12 cellular contexts compared by ENCODE assay signal in the genomic region with DNA sequence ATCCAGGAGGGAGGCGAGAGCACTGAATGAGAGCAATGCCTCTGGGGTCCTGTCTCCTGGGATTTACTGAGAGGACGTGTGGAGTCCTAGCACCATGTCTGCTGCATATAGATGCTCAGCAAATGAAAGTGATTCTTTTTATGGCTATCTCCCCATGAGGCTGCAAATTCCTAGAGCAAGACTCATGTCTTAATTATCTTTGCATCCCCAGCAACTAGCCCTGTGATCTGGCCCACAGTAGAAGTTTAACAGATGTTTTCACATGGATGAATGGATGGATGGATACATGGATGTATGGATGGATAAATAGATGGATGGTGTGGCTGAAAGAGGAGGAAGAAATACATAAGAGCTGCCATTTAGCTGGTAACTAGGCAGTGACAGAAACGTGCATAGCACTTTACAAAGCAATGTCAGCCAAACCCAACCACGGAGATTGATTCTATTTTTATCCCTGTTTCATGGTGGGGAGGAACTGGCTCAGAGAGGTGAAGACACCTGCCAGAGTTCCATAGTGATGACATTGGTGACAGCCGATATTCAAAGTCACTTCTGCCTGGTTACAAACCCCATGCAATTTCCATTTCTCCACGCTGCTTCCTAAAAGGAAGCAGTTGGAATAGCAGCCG. TPM values are rescaled to one million over a fixed set of nuclear protein-coding genes. Genes with fewer than 3 reads are reported as not detected.
DNase-seq lines count a peak whose midpoint lies in the region; ATAC-seq and TF ChIP-seq lines count a peak whose summit lies in the region.
"Had no signal": no experiment of that assay in that cellular context is flagged by ENCODE, and none has a peak within 500 bp of the region (broad histone marks: within the 10 kb centered on the region; RNA-seq: fewer than 3 reads in every experiment).

No MANE protein-coding gene starts in this region.

- peaks cover 27 to 47% (median 34%) of the 10 kb centered on the region in 3 donors for H3K4me1 ChIP-seq in skeletal muscle tissue (ENCODE audit: control insufficient read depth in 3 of 3, insufficient read depth in 3 of 3, low read length in 3 of 3)
- peaks cover 0 to 8% (median 0%) of the 10 kb centered on the region in 4 donors for H3K4me1 ChIP-seq in tibial nerve
- H3K4me1 ChIP-seq: parathyroid adenoma had no signal

- H3K4me3 Mint-ChIP-seq in activated naive CD8-positive, alpha-beta T cell treated with anti-CD3 and anti-CD28 coated beads, Interleukin-2, amount 10 ng/mL, durations not matched to agents 7 days and 5 days, result no peak overlapping the region
- H3K4me3 Mint-ChIP-seq in activated naive CD8-positive, alpha-beta T cell treated with anti-CD3 and anti-CD28 coated beads, Interleukin-2, amount 50 U/mL, for 24 hours, result no peak overlapping the region
- H3K4me3 Mint-ChIP-seq: activated CD4-positive, alpha-beta memory T cell treated with anti-CD3 and anti-CD28 coated beads for 36 hours; activated naive CD8-positive, alpha-beta T cell treated with anti-CD3 and anti-CD28 coated beads for 36 hours had no signal

- H3K9me3 ChIP-seq in skeletal muscle tissue (ENCODE audit: control insufficient read depth in 3 of 3, low read length in 3 of 3) (no peaks in the 10 kb centered on the region), tibial nerve (no peaks in the 10 kb centered on the region)

- TF ChIP-seq POLR2A in GM18505 (IDR thresholded peaks at IDR 0.05; ENCODE audit: borderline replicate concordance, extremely low read depth, insufficient read depth, insufficient read length) (no peak), tibial nerve (IDR thresholded peaks at IDR 0.05) (no peak)

- DNase-seq in activated naive CD8-positive, alpha-beta T cell treated with anti-CD3 and anti-CD28 coated beads, Interleukin-2, amount 10 ng/mL, durations not matched to agents 7 days and 5 days, result no peak
- DNase-seq in activated naive CD8-positive, alpha-beta T cell treated with anti-CD3 and anti-CD28 coated beads, Interleukin-2, amount 50 U/mL, for 24 hours, result no peak
- DNase-seq in NCI-H345 treated with DMSO at 0.1 percent for 48 hours (lab: John Stamatoyannopoulos, UW; ENCODE audit: unreplicated experiment), result peak; percentile 43
- peak; percentile 51 for DNase-seq in fibroblast of peridontal ligament (ENCODE audit: extremely low read depth)
- DNase-seq in medulla oblongata (ENCODE audit: extremely low spot score), result no peak
- DNase-seq in tibial nerve (ENCODE audit: low spot score in 2 of 2), result no peak
- DNase-seq: activated CD4-positive, alpha-beta memory T cell treated with anti-CD3 and anti-CD28 coated beads for 36 hours; activated naive CD8-positive, alpha-beta T cell treated with anti-CD3 and anti-CD28 coated beads for 36 hours; NCI-H446 treated with DMSO at 0.1 percent for 48 hours had no signal

- H3K4me1 Mint-ChIP-seq in activated naive CD8-positive, alpha-beta T cell treated with anti-CD3 and anti-CD28 coated beads, Interleukin-2, amount 10 ng/mL, durations not matched to agents 7 days and 5 days, result peaks cover 4% of the 10 kb centered on the region
- peaks cover 2% of the 10 kb centered on the region for H3K4me1 Mint-ChIP-seq in activated naive CD8-positive, alpha-beta T cell treated with anti-CD3 and anti-CD28 coated beads, Interleukin-2, amount 50 U/mL, for 24 hours

- no peaks in the 10 kb centered on the region for H3K9me3 Mint-ChIP-seq in activated naive CD8-positive, alpha-beta T cell treated with anti-CD3 and anti-CD28 coated beads, Interleukin-2, amount 10 ng/mL, durations not matched to agents 7 days and 5 days
- no peaks in the 10 kb centered on the region for H3K9me3 Mint-ChIP-seq in activated naive CD8-positive, alpha-beta T cell treated with anti-CD3 and anti-CD28 coated beads, Interleukin-2, amount 50 U/mL, for 24 hours
- H3K9me3 Mint-ChIP-seq: activated CD4-positive, alpha-beta memory T cell treated with anti-CD3 and anti-CD28 coated beads for 36 hours; activated naive CD8-positive, alpha-beta T cell treated with anti-CD3 and anti-CD28 coated beads for 36 hours had no signal

- WGBS in tibial nerve, 2 donors, result 28 to 41% methylated on average over 7 of the region's 7 CpGs

- H3K4me3 ChIP-seq in skeletal muscle tissue (ENCODE audit: low read length in 3 of 3) (peak overlapping the region in 2 of 3 donors; percentile 46 to 53), tibial nerve (no peak overlapping the region)

- no peak for TF ChIP-seq CTCF in tibial nerve (IDR thresholded peaks at IDR 0.05)

- H3K27me3 Mint-ChIP-seq in activated naive CD8-positive, alpha-beta T cell treated with anti-CD3 and anti-CD28 coated beads, Interleukin-2, amount 10 ng/mL, durations not matched to agents 7 days and 5 days, result peaks cover 39% of the 10 kb centered on the region
- H3K27me3 Mint-ChIP-seq in activated naive CD8-positive, alpha-beta T cell treated with anti-CD3 and anti-CD28 coated beads, Interleukin-2, amount 50 U/mL, for 24 hours, result peaks cover 40% of the 10 kb centered on the region

- peak; percentile 11 for ATAC-seq in activated naive CD8-positive, alpha-beta T cell treated with anti-CD3 and anti-CD28 coated beads, Interleukin-2, amount 10 ng/mL, durations not matched to agents 7 days and 5 days (ENCODE audit: low read depth)
- ATAC-seq in activated naive CD8-positive, alpha-beta T cell treated with anti-CD3 and anti-CD28 coated beads, Interleukin-2, amount 50 U/mL, for 24 hours, result no peak
- ATAC-seq in GM18505 (IDR thresholded peaks at IDR 0.05; ENCODE audit: unreplicated experiment), result no peak

- peak overlapping the region in 2 of 3 donors; percentile 33 to 38 for H3K9ac ChIP-seq in skeletal muscle tissue (ENCODE audit: low read depth in 1 of 3, low read length in 3 of 3)
- H3K9ac ChIP-seq: parathyroid adenoma had no signal

- H3K36me3 ChIP-seq in skeletal muscle tissue (ENCODE audit: control insufficient read depth in 3 of 3, insufficient read depth in 3 of 3, low read length in 3 of 3) (no peaks in the 10 kb centered on the region), tibial nerve (no peaks in the 10 kb centered on the region)

- POLR2A ChIA-PET in activated naive CD8-positive, alpha-beta T cell treated with anti-CD3 and anti-CD28 coated beads, Interleukin-2, amount 10 ng/mL, durations not matched to agents 7 days and 5 days (lab: Charles Lee), result no interaction called here

- TF ChIP-seq EP300 in tibial nerve (IDR thresholded peaks at IDR 0.05), result no peak

- no peaks in the 10 kb centered on the region for H3K36me3 Mint-ChIP-seq in activated naive CD8-positive, alpha-beta T cell treated with anti-CD3 and anti-CD28 coated beads, Interleukin-2, amount 10 ng/mL, durations not matched to agents 7 days and 5 days
- no peaks in the 10 kb centered on the region for H3K36me3 Mint-ChIP-seq in activated naive CD8-positive, alpha-beta T cell treated with anti-CD3 and anti-CD28 coated beads, Interleukin-2, amount 50 U/mL, for 24 hours (ENCODE audit: low read depth)
- H3K36me3 Mint-ChIP-seq: activated CD4-positive, alpha-beta memory T cell treated with anti-CD3 and anti-CD28 coated beads for 36 hours; activated naive CD8-positive, alpha-beta T cell treated with anti-CD3 and anti-CD28 coated beads for 36 hours had no signal

- peaks cover 0 to 8% (median 7%) of the 10 kb centered on the region in 3 donors for H3K27me3 ChIP-seq in skeletal muscle tissue (ENCODE audit: control insufficient read depth in 3 of 3, insufficient read depth in 3 of 3, low read length in 3 of 3)
- peaks cover 0 to 39% of the 10 kb centered on the region in 2 donors for H3K27me3 ChIP-seq in tibial nerve

- H3K27ac ChIP-seq in skeletal muscle tissue (ENCODE audit: low read depth, low read length), result peak overlapping the region; percentile 66
- no peak overlapping the region for H3K27ac ChIP-seq in tibial nerve
- H3K27ac ChIP-seq: parathyroid adenoma had no signal

- H3K27ac Mint-ChIP-seq in activated naive CD8-positive, alpha-beta T cell treated with anti-CD3 and anti-CD28 coated beads, Interleukin-2, amount 10 ng/mL, durations not matched to agents 7 days and 5 days, result no peak overlapping the region
- H3K27ac Mint-ChIP-seq in activated naive CD8-positive, alpha-beta T cell treated with anti-CD3 and anti-CD28 coated beads, Interleukin-2, amount 50 U/mL, for 24 hours, result no peak overlapping the region
- H3K27ac Mint-ChIP-seq: activated CD4-positive, alpha-beta memory T cell treated with anti-CD3 and anti-CD28 coated beads for 36 hours; activated naive CD8-positive, alpha-beta T cell treated with anti-CD3 and anti-CD28 coated beads for 36 hours had no signal

RNA-seq across cellular contexts. Expression of a gene that starts 32.7 kb away (rescaled TPM):
- total RNA-seq in activated naive CD8-positive, alpha-beta T cell treated with anti-CD3 and anti-CD28 coated beads, Interleukin-2, amount 10 ng/mL, durations not matched to agents 7 days and 5 days, result 10 to 100 TPM; 26.5 to 30.2 TPM
- total RNA-seq in skeletal muscle tissue (9.4 TPM), tibial nerve (10 to 100 TPM; 17.8 to 21.2 (median 18.2) TPM)

Comparison
In these comparisons a context has a peak if more than half of its experiments do, and no peak if none do; other contexts are left out.
1. DNase-seq: peak in NCI-H345 treated with DMSO at 0.1 percent for 48 hours (single experiment) and fibroblast of peridontal ligament (single experiment); none in activated naive CD8-positive, alpha-beta T cell treated with anti-CD3 and anti-CD28 coated beads, Interleukin-2, amount 10 ng/mL, durations not matched to agents 7 days and 5 days (single experiment), activated naive CD8-positive, alpha-beta T cell treated with anti-CD3 and anti-CD28 coated beads, Interleukin-2, amount 50 U/mL, for 24 hours (single experiment), medulla oblongata (single experiment) and tibial nerve (0 of 2).
2. H3K4me3 ChIP-seq: peak in skeletal muscle tissue (2 of 3); none in tibial nerve (0 of 4).